In the genomic region with DNA sequence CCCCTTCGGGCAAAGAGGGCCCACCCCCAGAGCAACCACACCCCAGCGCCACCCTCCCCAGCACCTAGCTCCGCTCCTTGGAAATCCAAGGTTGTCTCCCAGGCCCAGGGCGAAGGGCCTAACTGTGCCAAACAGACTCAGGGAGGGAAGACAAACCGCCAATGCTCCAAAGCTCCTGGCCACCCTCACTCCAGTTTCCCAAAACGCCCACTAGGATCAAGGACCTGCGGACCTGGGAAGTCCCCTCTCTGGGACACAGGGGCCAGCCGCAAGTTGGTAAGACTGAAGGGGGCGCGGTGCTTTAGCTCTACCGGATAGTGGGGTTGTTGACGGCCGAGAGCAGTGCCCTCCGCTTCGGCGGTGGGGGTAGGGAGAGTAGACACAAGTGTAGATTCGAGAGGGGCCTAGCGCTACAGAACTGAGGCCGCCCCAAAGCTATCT, we compare ENCODE assay signal across 1 cellular context.
TF ChIP-seq lines count a peak whose summit lies in the region.

No MANE protein-coding gene starts in this region.

TF ChIP-seq in GM23338, 12 proteins besides CTCF, POLR2A, EP300 and RAD21 (continued from another document):
- TF ChIP-seq, protein P1, sequence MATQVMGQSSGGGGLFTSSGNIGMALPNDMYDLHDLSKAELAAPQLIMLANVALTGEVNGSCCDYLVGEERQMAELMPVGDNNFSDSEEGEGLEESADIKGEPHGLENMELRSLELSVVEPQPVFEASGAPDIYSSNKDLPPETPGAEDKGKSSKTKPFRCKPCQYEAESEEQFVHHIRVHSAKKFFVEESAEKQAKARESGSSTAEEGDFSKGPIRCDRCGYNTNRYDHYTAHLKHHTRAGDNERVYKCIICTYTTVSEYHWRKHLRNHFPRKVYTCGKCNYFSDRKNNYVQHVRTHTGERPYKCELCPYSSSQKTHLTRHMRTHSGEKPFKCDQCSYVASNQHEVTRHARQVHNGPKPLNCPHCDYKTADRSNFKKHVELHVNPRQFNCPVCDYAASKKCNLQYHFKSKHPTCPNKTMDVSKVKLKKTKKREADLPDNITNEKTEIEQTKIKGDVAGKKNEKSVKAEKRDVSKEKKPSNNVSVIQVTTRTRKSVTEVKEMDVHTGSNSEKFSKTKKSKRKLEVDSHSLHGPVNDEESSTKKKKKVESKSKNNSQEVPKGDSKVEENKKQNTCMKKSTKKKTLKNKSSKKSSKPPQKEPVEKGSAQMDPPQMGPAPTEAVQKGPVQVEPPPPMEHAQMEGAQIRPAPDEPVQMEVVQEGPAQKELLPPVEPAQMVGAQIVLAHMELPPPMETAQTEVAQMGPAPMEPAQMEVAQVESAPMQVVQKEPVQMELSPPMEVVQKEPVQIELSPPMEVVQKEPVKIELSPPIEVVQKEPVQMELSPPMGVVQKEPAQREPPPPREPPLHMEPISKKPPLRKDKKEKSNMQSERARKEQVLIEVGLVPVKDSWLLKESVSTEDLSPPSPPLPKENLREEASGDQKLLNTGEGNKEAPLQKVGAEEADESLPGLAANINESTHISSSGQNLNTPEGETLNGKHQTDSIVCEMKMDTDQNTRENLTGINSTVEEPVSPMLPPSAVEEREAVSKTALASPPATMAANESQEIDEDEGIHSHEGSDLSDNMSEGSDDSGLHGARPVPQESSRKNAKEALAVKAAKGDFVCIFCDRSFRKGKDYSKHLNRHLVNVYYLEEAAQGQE (IDR thresholded peaks at IDR 0.05; ENCODE audit: unreplicated experiment), result no peak
- TF ChIP-seq, protein P2, sequence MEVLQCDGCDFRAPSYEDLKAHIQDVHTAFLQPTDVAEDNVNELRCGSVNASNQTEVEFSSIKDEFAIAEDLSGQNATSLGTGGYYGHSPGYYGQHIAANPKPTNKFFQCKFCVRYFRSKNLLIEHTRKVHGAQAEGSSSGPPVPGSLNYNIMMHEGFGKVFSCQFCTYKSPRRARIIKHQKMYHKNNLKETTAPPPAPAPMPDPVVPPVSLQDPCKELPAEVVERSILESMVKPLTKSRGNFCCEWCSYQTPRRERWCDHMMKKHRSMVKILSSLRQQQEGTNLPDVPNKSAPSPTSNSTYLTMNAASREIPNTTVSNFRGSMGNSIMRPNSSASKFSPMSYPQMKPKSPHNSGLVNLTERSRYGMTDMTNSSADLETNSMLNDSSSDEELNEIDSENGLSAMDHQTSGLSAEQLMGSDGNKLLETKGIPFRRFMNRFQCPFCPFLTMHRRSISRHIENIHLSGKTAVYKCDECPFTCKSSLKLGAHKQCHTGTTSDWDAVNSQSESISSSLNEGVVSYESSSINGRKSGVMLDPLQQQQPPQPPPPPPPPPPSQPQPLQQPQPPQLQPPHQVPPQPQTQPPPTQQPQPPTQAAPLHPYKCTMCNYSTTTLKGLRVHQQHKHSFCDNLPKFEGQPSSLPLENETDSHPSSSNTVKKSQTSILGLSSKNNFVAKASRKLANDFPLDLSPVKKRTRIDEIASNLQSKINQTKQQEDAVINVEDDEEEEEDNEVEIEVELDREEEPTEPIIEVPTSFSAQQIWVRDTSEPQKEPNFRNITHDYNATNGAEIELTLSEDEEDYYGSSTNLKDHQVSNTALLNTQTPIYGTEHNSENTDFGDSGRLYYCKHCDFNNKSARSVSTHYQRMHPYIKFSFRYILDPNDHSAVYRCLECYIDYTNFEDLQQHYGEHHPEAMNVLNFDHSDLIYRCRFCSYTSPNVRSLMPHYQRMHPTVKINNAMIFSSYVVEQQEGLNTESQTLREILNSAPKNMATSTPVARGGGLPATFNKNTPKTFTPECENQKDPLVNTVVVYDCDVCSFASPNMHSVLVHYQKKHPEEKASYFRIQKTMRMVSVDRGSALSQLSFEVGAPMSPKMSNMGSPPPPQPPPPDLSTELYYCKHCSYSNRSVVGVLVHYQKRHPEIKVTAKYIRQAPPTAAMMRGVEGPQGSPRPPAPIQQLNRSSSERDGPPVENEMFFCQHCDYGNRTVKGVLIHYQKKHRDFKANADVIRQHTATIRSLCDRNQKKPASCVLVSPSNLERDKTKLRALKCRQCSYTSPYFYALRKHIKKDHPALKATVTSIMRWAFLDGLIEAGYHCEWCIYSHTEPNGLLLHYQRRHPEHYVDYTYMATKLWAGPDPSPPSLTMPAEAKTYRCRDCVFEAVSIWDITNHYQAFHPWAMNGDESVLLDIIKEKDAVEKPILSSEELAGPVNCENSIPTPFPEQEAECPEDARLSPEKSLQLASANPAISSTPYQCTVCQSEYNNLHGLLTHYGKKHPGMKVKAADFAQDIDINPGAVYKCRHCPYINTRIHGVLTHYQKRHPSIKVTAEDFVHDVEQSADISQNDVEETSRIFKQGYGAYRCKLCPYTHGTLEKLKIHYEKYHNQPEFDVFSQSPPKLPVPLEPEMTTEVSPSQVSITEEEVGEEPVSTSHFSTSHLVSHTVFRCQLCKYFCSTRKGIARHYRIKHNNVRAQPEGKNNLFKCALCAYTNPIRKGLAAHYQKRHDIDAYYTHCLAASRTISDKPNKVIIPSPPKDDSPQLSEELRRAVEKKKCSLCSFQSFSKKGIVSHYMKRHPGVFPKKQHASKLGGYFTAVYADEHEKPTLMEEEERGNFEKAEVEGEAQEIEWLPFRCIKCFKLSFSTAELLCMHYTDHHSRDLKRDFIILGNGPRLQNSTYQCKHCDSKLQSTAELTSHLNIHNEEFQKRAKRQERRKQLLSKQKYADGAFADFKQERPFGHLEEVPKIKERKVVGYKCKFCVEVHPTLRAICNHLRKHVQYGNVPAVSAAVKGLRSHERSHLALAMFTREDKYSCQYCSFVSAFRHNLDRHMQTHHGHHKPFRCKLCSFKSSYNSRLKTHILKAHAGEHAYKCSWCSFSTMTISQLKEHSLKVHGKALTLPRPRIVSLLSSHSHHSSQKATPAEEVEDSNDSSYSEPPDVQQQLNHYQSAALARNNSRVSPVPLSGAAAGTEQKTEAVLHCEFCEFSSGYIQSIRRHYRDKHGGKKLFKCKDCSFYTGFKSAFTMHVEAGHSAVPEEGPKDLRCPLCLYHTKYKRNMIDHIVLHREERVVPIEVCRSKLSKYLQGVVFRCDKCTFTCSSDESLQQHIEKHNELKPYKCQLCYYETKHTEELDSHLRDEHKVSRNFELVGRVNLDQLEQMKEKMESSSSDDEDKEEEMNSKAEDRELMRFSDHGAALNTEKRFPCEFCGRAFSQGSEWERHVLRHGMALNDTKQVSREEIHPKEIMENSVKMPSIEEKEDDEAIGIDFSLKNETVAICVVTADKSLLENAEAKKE (CRISPR knock-in tag; IDR thresholded peaks at IDR 0.05), result no peak
- no peak for TF ChIP-seq NANOG (IDR thresholded peaks at IDR 0.05; ENCODE audit: borderline replicate concordance)
- no peak for TF ChIP-seq EZH2 (IDR thresholded peaks at IDR 0.05; ENCODE audit: low read depth, unreplicated experiment)
- no peak for TF ChIP-seq ZNF331 (CRISPR knock-in tag; IDR thresholded peaks at IDR 0.05; ENCODE audit: low read depth)
- TF ChIP-seq STAT1 (IDR thresholded peaks at IDR 0.05; ENCODE audit: unreplicated experiment), result no peak
- TF ChIP-seq, protein P3, sequence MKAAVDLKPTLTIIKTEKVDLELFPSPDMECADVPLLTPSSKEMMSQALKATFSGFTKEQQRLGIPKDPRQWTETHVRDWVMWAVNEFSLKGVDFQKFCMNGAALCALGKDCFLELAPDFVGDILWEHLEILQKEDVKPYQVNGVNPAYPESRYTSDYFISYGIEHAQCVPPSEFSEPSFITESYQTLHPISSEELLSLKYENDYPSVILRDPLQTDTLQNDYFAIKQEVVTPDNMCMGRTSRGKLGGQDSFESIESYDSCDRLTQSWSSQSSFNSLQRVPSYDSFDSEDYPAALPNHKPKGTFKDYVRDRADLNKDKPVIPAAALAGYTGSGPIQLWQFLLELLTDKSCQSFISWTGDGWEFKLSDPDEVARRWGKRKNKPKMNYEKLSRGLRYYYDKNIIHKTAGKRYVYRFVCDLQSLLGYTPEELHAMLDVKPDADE (IDR thresholded peaks at IDR 0.05), result no peak
- TF ChIP-seq EZH2phosphoT487 (IDR thresholded peaks at IDR 0.05; ENCODE audit: unreplicated experiment), result no peak
- TF ChIP-seq POLR2AphosphoS5 (IDR thresholded peaks at IDR 0.05; ENCODE audit: low read depth), result no peak
